Comparison of ENCODE assay signal across 9 cellular contexts in the genomic region with DNA sequence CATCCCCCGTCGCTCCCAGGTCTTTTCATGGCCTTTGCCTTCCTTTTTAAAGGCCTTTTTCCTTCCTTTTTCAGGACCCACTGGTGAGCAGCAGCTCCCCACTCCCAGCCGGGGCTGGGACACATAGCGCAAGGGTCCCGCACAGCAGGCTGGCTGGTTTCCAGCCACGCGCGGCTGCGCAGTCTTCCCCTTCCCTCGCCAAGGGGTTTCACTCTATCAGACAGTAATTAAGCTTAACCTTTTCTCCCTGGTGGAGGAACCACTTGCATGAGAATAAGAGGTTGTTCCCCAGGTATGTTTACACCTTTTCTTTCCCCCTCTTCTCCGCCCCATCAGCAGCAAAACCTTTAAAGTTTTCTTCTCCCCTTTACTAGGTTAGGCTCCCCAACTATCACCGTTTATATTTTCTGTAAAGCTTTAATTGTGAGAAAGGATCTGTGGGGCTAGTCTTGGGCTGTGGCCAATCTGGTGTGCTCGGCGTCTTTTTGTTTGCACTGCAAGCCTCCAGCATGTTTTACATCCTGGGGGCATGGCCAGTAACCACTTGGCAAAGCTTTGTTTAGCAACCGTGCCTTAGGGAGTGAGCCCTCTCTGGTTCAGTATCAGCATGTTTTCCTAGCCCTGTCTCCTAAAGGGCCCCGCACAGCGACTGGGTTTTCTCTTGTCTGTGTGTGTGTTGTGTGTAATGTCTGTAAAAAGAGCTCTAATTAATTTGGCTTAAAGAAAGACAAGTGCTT.
A peak's percentile ranks its signal among the peaks of the same experiment; 100 is the strongest.
DNase-seq lines count a peak whose midpoint lies in the region; ATAC-seq and TF ChIP-seq lines count a peak whose summit lies in the region.
"Had no signal": no experiment of that assay in that cellular context is flagged by ENCODE, and none has a peak within 500 bp of the region (broad histone marks: within the 10 kb centered on the region; RNA-seq: fewer than 3 reads in every experiment).

No MANE protein-coding gene starts in this region.

- intact Hi-C loops in left cardiac atrium (cut with DNase I) = no loop called here

- H3K36me3 ChIP-seq in HEK293 (ENCODE audit: control insufficient read depth in 2 of 2, insufficient read depth in 1 of 2, low read length in 2 of 2) = no peaks in the 10 kb centered on the region

- no peak for TF ChIP-seq CTCF in HEK293 (tag by site-specific recombination; IDR thresholded peaks at IDR 0.05)

- ATAC-seq in left cardiac atrium (peak; percentile 74 to 89), GM18505 (IDR thresholded peaks at IDR 0.05; ENCODE audit: unreplicated experiment) (no peak), GM19035 (IDR thresholded peaks at IDR 0.05; ENCODE audit: unreplicated experiment) (no peak)
- ATAC-seq: HCT116 had no signal

- DNase-seq in SHP77 (lab: John Stamatoyannopoulos, UW) = peak; percentile 94 to 95
- DNase-seq in left cardiac atrium = no peak
- no peak for DNase-seq in skeletal muscle cell (ENCODE audit: low read depth)
- no peak for DNase-seq in stimulated activated CD4-positive, alpha-beta T cell treated with anti-CD3 and anti-CD28 coated beads, Interleukin-4, amount 100 ng/mL, for 1 hour
- DNase-seq in NCI-H524 treated with DMSO at 0.1 percent for 48 hours (lab: John Stamatoyannopoulos, UW) = no peak

- H3K4me1 ChIP-seq in HEK293 (ENCODE audit: control insufficient read depth, insufficient read depth, low read length) = peaks cover 16% of the 10 kb centered on the region

- TF ChIP-seq POLR2A in GM18505 (IDR thresholded peaks at IDR 0.05; ENCODE audit: borderline replicate concordance, extremely low read depth, insufficient read depth, insufficient read length) = no peak

- H3K4me3 ChIP-seq in HEK293 (ENCODE audit: low read depth, low read length) (no peak overlapping the region), skeletal muscle cell (ENCODE audit: low read depth, low read length) (peak overlapping the region; percentile 35)

- peak overlapping the region; percentile 58 for H3K27ac ChIP-seq in HEK293 (ENCODE audit: extremely low read depth, low read depth, low read length)

- POLR2A ChIA-PET in HEK293 (lab: Yijun Ruan, JAX) = no interaction called here

- H3K9me3 ChIP-seq in HEK293 (ENCODE audit: control insufficient read depth, insufficient read depth, low read depth, low read length) = no peaks in the 10 kb centered on the region

- CTCF ChIA-PET in HEK293 (lab: Yijun Ruan, JAX) = interaction anchor here (0.6 to 1.5 kb wide), 5 partner anchors 9 to 147 kb away, joined by 4 to 7 read pairs (median 5); no protein-coding TSS in a partner anchor

TF ChIP-seq in HEK293, 187 proteins besides CTCF, POLR2A, EP300 and RAD21 (continues in another document):
- TF ChIP-seq, protein P1, sequence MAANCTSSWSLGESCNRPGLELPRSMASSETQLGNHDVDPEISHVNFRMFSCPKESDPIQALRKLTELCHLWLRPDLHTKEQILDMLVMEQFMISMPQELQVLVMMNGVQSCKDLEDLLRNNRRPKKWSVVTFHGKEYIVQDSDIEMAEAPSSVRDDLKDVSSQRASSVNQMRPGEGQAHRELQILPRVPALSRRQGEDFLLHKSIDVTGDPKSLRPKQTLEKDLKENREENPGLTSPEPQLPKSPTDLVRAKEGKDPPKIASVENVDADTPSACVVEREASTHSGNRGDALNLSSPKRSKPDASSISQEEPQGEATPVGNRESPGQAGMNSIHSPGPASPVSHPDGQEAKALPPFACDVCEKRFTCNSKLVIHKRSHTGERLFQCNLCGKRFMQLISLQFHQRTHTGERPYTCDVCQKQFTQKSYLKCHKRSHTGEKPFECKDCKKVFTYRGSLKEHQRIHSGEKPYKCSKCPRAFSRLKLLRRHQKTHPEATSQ (tag by site-specific recombination; IDR thresholded peaks at IDR 0.05) = no peak
- TF ChIP-seq BCL11A (tag by site-specific recombination; IDR thresholded peaks at IDR 0.05; ENCODE audit: low read depth) = no peak
- TF ChIP-seq ZNF571 (tag by site-specific recombination; IDR thresholded peaks at IDR 0.05) = no peak
- TF ChIP-seq ZNF211 (tag by site-specific recombination; IDR thresholded peaks at IDR 0.05; ENCODE audit: low read depth) = no peak
- TF ChIP-seq, protein P2, sequence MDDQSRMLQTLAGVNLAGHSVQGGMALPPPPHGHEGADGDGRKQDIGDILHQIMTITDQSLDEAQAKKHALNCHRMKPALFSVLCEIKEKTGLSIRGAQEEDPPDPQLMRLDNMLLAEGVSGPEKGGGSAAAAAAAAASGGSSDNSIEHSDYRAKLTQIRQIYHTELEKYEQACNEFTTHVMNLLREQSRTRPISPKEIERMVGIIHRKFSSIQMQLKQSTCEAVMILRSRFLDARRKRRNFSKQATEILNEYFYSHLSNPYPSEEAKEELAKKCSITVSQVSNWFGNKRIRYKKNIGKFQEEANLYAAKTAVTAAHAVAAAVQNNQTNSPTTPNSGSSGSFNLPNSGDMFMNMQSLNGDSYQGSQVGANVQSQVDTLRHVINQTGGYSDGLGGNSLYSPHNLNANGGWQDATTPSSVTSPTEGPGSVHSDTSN (CRISPR knock-in tag; IDR thresholded peaks at IDR 0.05) = no peak
- TF ChIP-seq, protein P3, sequence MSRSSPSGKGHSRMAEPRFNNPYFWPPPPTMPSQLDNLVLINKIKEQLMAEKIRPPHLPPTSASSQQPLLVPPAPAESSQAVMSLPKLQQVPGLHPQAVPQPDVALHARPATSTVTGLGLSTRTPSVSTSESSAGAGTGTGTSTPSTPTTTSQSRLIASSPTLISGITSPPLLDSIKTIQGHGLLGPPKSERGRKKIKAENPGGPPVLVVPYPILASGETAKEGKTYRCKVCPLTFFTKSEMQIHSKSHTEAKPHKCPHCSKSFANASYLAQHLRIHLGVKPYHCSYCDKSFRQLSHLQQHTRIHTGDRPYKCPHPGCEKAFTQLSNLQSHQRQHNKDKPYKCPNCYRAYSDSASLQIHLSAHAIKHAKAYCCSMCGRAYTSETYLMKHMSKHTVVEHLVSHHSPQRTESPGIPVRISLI (tag by site-specific recombination; IDR thresholded peaks at IDR 0.05) = no peak
- no peak for TF ChIP-seq ZNF133 (tag by site-specific recombination; IDR thresholded peaks at IDR 0.05)
- TF ChIP-seq, protein P4, sequence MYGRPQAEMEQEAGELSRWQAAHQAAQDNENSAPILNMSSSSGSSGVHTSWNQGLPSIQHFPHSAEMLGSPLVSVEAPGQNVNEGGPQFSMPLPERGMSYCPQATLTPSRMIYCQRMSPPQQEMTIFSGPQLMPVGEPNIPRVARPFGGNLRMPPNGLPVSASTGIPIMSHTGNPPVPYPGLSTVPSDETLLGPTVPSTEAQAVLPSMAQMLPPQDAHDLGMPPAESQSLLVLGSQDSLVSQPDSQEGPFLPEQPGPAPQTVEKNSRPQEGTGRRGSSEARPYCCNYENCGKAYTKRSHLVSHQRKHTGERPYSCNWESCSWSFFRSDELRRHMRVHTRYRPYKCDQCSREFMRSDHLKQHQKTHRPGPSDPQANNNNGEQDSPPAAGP (tag by site-specific recombination; IDR thresholded peaks at IDR 0.05) = no peak
- no peak for TF ChIP-seq ZNF768 (tag by site-specific recombination; IDR thresholded peaks at IDR 0.05)
- no peak for TF ChIP-seq TCF7L2 (IDR thresholded peaks at IDR 0.05; ENCODE audit: borderline replicate concordance, low read depth, low read length)
- TF ChIP-seq ZNF596 (tag by site-specific recombination; IDR thresholded peaks at IDR 0.05) = no peak
- no peak for TF ChIP-seq ZFP41 (tag by site-specific recombination; IDR thresholded peaks at IDR 0.05; ENCODE audit: borderline replicate concordance)
- no peak for TF ChIP-seq ZNF624 (tag by site-specific recombination; IDR thresholded peaks at IDR 0.05)
- TF ChIP-seq ZNF169 (tag by site-specific recombination; IDR thresholded peaks at IDR 0.05) = no peak
- no peak for TF ChIP-seq GLIS1 (tag by site-specific recombination; IDR thresholded peaks at IDR 0.05)
- no peak for TF ChIP-seq ZNF266 (tag by site-specific recombination; IDR thresholded peaks at IDR 0.05; ENCODE audit: low read depth)
- TF ChIP-seq ZNF132 (tag by site-specific recombination; IDR thresholded peaks at IDR 0.05; ENCODE audit: borderline replicate concordance) = no peak
- no peak for TF ChIP-seq ZNF157 (tag by site-specific recombination; IDR thresholded peaks at IDR 0.05)
- no peak for TF ChIP-seq ZNF350 (tag by site-specific recombination; IDR thresholded peaks at IDR 0.05)
- no peak for TF ChIP-seq ZNF202 (tag by site-specific recombination; IDR thresholded peaks at IDR 0.05; ENCODE audit: borderline replicate concordance)
- TF ChIP-seq ZBTB7A (tag by site-specific recombination; IDR thresholded peaks at IDR 0.05; ENCODE audit: low read depth) = no peak
- no peak for TF ChIP-seq PRDM1 (tag by site-specific recombination; IDR thresholded peaks at IDR 0.05)
- no peak for TF ChIP-seq ZNF660 (tag by site-specific recombination; IDR thresholded peaks at IDR 0.05)
- TF ChIP-seq TRIM28 (IDR thresholded peaks at IDR 0.05; ENCODE audit: borderline replicate concordance, low read length) = 0 out of 2 replicates have a peak, but pooled peaks have one; percentile 12
- no peak for TF ChIP-seq ZNF391 (tag by site-specific recombination; IDR thresholded peaks at IDR 0.05; ENCODE audit: borderline replicate concordance, low read depth)
- TF ChIP-seq, protein P5, sequence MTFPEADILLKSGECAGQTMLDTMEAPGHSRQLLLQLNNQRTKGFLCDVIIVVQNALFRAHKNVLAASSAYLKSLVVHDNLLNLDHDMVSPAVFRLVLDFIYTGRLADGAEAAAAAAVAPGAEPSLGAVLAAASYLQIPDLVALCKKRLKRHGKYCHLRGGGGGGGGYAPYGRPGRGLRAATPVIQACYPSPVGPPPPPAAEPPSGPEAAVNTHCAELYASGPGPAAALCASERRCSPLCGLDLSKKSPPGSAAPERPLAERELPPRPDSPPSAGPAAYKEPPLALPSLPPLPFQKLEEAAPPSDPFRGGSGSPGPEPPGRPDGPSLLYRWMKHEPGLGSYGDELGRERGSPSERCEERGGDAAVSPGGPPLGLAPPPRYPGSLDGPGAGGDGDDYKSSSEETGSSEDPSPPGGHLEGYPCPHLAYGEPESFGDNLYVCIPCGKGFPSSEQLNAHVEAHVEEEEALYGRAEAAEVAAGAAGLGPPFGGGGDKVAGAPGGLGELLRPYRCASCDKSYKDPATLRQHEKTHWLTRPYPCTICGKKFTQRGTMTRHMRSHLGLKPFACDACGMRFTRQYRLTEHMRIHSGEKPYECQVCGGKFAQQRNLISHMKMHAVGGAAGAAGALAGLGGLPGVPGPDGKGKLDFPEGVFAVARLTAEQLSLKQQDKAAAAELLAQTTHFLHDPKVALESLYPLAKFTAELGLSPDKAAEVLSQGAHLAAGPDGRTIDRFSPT (tag by site-specific recombination; IDR thresholded peaks at IDR 0.05) = no peak
- no peak for TF ChIP-seq ZNF654 (tag by site-specific recombination; IDR thresholded peaks at IDR 0.05; ENCODE audit: low read depth)

Comparison
In these comparisons a context has a peak if more than half of its experiments do, and no peak if none do; other contexts are left out.
1. DNase-seq: peak in SHP77 (2 of 2); none in left cardiac atrium (single experiment), skeletal muscle cell (single experiment), stimulated activated CD4-positive, alpha-beta T cell treated with anti-CD3 and anti-CD28 coated beads, Interleukin-4, amount 100 ng/mL, for 1 hour (single experiment) and NCI-H524 treated with DMSO at 0.1 percent for 48 hours (single experiment).
2. ATAC-seq: peak in left cardiac atrium (2 of 2); none in GM18505 (single experiment) and GM19035 (single experiment).